1 cellular context compared by ENCODE assay signal in the genomic region with DNA sequence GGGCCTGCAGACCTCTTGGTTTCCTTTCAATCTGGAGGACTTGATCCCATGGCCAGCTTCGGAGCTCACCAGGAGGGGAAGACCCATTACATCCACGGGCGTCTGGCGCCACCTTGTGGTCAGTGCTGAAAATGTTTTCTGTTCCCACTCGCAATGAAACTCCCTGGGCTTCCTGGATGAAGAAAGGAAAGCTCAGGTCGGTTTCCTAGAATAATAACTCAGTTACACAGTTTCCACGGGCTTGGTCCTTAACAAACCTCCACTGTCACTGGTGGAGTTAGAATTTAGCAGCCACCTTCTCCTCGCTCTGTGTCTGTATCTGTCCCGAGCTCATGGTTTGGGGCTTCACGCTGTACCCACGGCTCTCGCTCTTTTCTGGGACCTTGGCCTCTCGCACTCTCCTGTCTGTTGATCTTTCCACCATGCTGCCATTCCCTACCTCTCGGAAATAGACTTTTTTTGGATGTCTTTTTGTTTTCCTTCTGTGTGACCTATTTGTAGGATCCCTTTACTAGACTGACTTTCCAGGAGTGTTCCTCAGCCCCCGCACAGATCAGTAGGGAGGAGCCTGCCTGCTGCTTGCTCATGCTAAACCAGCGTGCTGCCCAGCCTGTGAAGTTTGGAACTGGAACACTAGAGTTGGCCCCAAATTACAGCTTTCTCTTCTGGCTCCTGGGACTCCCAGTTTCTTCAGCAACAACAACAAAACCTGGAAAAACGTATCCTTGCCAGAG.
TF ChIP-seq lines count a peak whose summit lies in the region.

No MANE protein-coding gene starts in this region.

TF ChIP-seq in HepG2, 621 proteins besides CTCF, POLR2A, EP300 and RAD21 (continued from another document):
- TF ChIP-seq, protein P1, sequence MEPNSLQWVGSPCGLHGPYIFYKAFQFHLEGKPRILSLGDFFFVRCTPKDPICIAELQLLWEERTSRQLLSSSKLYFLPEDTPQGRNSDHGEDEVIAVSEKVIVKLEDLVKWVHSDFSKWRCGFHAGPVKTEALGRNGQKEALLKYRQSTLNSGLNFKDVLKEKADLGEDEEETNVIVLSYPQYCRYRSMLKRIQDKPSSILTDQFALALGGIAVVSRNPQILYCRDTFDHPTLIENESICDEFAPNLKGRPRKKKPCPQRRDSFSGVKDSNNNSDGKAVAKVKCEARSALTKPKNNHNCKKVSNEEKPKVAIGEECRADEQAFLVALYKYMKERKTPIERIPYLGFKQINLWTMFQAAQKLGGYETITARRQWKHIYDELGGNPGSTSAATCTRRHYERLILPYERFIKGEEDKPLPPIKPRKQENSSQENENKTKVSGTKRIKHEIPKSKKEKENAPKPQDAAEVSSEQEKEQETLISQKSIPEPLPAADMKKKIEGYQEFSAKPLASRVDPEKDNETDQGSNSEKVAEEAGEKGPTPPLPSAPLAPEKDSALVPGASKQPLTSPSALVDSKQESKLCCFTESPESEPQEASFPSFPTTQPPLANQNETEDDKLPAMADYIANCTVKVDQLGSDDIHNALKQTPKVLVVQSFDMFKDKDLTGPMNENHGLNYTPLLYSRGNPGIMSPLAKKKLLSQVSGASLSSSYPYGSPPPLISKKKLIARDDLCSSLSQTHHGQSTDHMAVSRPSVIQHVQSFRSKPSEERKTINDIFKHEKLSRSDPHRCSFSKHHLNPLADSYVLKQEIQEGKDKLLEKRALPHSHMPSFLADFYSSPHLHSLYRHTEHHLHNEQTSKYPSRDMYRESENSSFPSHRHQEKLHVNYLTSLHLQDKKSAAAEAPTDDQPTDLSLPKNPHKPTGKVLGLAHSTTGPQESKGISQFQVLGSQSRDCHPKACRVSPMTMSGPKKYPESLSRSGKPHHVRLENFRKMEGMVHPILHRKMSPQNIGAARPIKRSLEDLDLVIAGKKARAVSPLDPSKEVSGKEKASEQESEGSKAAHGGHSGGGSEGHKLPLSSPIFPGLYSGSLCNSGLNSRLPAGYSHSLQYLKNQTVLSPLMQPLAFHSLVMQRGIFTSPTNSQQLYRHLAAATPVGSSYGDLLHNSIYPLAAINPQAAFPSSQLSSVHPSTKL (CRISPR knock-in tag; IDR thresholded peaks at IDR 0.05) = peak; percentile 33; the same call in 1 of the 2 replicates
- no peak for TF ChIP-seq SRF (IDR thresholded peaks at IDR 0.05; ENCODE audit: low read depth, low read length)
- TF ChIP-seq, protein P2, sequence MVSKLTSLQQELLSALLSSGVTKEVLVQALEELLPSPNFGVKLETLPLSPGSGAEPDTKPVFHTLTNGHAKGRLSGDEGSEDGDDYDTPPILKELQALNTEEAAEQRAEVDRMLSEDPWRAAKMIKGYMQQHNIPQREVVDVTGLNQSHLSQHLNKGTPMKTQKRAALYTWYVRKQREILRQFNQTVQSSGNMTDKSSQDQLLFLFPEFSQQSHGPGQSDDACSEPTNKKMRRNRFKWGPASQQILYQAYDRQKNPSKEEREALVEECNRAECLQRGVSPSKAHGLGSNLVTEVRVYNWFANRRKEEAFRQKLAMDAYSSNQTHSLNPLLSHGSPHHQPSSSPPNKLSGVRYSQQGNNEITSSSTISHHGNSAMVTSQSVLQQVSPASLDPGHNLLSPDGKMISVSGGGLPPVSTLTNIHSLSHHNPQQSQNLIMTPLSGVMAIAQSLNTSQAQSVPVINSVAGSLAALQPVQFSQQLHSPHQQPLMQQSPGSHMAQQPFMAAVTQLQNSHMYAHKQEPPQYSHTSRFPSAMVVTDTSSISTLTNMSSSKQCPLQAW (CRISPR knock-in tag; IDR thresholded peaks at IDR 0.05) = peak; percentile 39; the same call in 1 of the 2 replicates
- TF ChIP-seq ZNF501 (CRISPR knock-in tag; IDR thresholded peaks at IDR 0.05) = peak; percentile 76
- TF ChIP-seq, protein P3, sequence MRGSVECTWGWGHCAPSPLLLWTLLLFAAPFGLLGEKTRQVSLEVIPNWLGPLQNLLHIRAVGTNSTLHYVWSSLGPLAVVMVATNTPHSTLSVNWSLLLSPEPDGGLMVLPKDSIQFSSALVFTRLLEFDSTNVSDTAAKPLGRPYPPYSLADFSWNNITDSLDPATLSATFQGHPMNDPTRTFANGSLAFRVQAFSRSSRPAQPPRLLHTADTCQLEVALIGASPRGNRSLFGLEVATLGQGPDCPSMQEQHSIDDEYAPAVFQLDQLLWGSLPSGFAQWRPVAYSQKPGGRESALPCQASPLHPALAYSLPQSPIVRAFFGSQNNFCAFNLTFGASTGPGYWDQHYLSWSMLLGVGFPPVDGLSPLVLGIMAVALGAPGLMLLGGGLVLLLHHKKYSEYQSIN (CRISPR knock-in tag; IDR thresholded peaks at IDR 0.05; ENCODE audit: borderline replicate concordance) = no peak
- TF ChIP-seq POLR2G (IDR thresholded peaks at IDR 0.05; ENCODE audit: low read depth, low read length) = peak; percentile 44; the same call in 1 of the 2 replicates
- TF ChIP-seq, protein P4, sequence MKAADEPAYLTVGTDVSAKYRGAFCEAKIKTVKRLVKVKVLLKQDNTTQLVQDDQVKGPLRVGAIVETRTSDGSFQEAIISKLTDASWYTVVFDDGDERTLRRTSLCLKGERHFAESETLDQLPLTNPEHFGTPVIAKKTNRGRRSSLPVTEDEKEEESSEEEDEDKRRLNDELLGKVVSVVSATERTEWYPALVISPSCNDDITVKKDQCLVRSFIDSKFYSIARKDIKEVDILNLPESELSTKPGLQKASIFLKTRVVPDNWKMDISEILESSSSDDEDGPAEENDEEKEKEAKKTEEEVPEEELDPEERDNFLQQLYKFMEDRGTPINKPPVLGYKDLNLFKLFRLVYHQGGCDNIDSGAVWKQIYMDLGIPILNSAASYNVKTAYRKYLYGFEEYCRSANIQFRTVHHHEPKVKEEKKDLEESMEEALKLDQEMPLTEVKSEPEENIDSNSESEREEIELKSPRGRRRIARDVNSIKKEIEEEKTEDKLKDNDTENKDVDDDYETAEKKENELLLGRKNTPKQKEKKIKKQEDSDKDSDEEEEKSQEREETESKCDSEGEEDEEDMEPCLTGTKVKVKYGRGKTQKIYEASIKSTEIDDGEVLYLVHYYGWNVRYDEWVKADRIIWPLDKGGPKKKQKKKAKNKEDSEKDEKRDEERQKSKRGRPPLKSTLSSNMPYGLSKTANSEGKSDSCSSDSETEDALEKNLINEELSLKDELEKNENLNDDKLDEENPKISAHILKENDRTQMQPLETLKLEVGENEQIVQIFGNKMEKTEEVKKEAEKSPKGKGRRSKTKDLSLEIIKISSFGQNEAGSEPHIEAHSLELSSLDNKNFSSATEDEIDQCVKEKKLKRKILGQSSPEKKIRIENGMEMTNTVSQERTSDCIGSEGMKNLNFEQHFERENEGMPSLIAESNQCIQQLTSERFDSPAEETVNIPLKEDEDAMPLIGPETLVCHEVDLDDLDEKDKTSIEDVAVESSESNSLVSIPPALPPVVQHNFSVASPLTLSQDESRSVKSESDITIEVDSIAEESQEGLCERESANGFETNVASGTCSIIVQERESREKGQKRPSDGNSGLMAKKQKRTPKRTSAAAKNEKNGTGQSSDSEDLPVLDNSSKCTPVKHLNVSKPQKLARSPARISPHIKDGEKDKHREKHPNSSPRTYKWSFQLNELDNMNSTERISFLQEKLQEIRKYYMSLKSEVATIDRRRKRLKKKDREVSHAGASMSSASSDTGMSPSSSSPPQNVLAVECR (CRISPR knock-in tag; IDR thresholded peaks at IDR 0.05; ENCODE audit: borderline replicate concordance) = peak; percentile 25; the same call in 1 of the 2 replicates
- TF ChIP-seq ARNTL (CRISPR knock-in tag; IDR thresholded peaks at IDR 0.05) = 0 out of 2 replicates have a peak, but pooled peaks have one; percentile 39
- no peak for TF ChIP-seq SOX6 (IDR thresholded peaks at IDR 0.05)
- peak; percentile 62 for TF ChIP-seq SOX6 (CRISPR knock-in tag; IDR thresholded peaks at IDR 0.05)
- 0 out of 2 replicates have a peak, but pooled peaks have one; percentile 53 for TF ChIP-seq ZNF230 (CRISPR knock-in tag; IDR thresholded peaks at IDR 0.05)
- peak; percentile 68 for TF ChIP-seq ZNF781 (CRISPR knock-in tag; IDR thresholded peaks at IDR 0.05; ENCODE audit: borderline replicate concordance, not compliant biosample characterization)
- peak; percentile 22 for TF ChIP-seq YY1 (IDR thresholded peaks at IDR 0.05; ENCODE audit: insufficient read depth, insufficient replicate concordance, low read depth, low read length)
- 0 out of 2 replicates have a peak, but pooled peaks have one; percentile 55 for TF ChIP-seq ZNF543 (CRISPR knock-in tag; IDR thresholded peaks at IDR 0.05)
- TF ChIP-seq ZSCAN29 (CRISPR knock-in tag; conservative IDR thresholded peaks at IDR 0.05) = 0 out of 2 replicates have a peak, but pooled peaks have one; percentile 50
- no peak for TF ChIP-seq ZNF768 (CRISPR knock-in tag; IDR thresholded peaks at IDR 0.05)
- TF ChIP-seq ZNF224 (CRISPR knock-in tag; IDR thresholded peaks at IDR 0.05) = 0 out of 2 replicates have a peak, but pooled peaks have one; percentile 63
